In the genomic region with DNA sequence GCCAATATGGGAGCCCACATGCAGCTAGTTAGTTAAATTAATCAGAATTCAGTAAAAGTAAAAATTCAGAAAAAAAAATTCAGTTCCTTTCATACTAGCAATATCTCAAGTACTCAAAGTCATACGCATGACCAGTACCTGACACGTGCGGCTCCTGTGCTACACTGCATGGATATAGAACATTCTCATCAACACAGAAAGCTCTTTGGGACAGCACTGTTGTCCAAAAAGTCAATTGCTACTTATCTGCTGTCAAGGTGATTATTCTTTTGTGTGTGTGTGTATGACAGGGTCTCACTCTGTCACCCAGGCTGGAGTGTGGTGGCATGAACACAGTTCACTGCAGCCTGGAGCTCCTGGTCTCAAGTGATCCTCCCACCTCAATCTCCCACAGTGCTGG, we compare ENCODE assay signal across 16 cellular contexts.
"Had no signal": no experiment of that assay in that cellular context is flagged by ENCODE, and none has a peak within 500 bp of the region (broad histone marks: within the 10 kb centered on the region; RNA-seq: fewer than 3 reads in every experiment).

No MANE protein-coding gene starts in this region.

- H3K4me3 Mint-ChIP-seq: mesothelial cell of epicardium, naive B cell had no signal

- ATAC-seq: foreskin keratinocyte, gastroesophageal sphincter, left colon, left lobe of liver, lower lobe of right lung, mucosa of descending colon had no signal

- DNase-seq: dermis blood vessel endothelial cell; dorsolateral prefrontal cortex; effector CD4-positive, alpha-beta T cell; effector memory CD4-positive, alpha-beta T cell; foreskin keratinocyte; heart right ventricle; hippocampal formation; left colon; left ventricle myocardium inferior; lower lobe of right lung; mesenchymal stem cell; mucosa of descending colon; naive B cell had no signal

- H3K27me3 Mint-ChIP-seq: naive B cell had no signal

- H3K9me3 Mint-ChIP-seq: mesothelial cell of epicardium, naive B cell had no signal

- H3K4me1 Mint-ChIP-seq: mesothelial cell of epicardium had no signal

- H3K27ac Mint-ChIP-seq: mesothelial cell of epicardium had no signal
